ENCODE assay signal across 9 cellular contexts in genomic region chr3:149638401-149639092, GRCh38. TPM values are rescaled to one million over a fixed set of nuclear protein-coding genes. Genes with fewer than 3 reads are reported as not detected.
DNase-seq lines count a peak whose midpoint lies in the region; ATAC-seq, FAIRE-seq and TF ChIP-seq lines count a peak whose summit lies in the region.
"Had no signal": no experiment of that assay in that cellular context is flagged by ENCODE, and none has a peak within 500 bp of the region (broad histone marks: within the 10 kb centered on the region; RNA-seq: fewer than 3 reads in every experiment).

No MANE protein-coding gene starts in this region.

- no peak for FAIRE-seq in GM12878 (lab: Jason Lieb, UNC)

- no peak overlapping the region for H2AFZ ChIP-seq in GM12878 (ENCODE audit: control insufficient read depth, low read depth, low read length)

- H3K9me3 ChIP-seq in GM12878 (replicated peaks; ENCODE audit: control insufficient read depth, insufficient read depth, low read length), result no peaks in the 10 kb centered on the region
- H3K9me3 ChIP-seq in iPS-20b (ENCODE audit: insufficient read depth, low read depth, low read length), result no peaks in the 10 kb centered on the region
- no peaks in the 10 kb centered on the region for H3K9me3 ChIP-seq in skeletal muscle satellite cell (replicated peaks; ENCODE audit: low read length)
- no peaks in the 10 kb centered on the region for H3K9me3 ChIP-seq in Caco-2
- H3K9me3 ChIP-seq: upper lobe of left lung had no signal

- SMC1A ChIA-PET in GM12878 (lab: Charles Lee; ENCODE audit: uncharacterized antibody, unreplicated experiment), result interaction anchor here (0.7 to 1.1 kb wide), 3 partner anchors 18 to 837 kb away, joined by 3 to 5 read pairs (median 3); no protein-coding TSS in a partner anchor

- CTCF ChIA-PET in GM12878 (lab: Yijun Ruan, JAX) (interaction anchor here (0.5 to 2.4 kb wide), 6 partner anchors 9 to 78 kb away, joined by 3 to 7 read pairs (median 4); no protein-coding TSS in a partner anchor), Caco-2 (lab: Charles Lee) (interaction anchor here (0.5 kb wide), 1 partner anchor 67 kb away, joined by 4 read pairs; no protein-coding TSS in a partner anchor)

- 91% methylated on average over 12 of the region's 12 CpGs for WGBS in GM12878 (ENCODE audit: insufficient coverage, insufficient replicate concordance, low lambda C conversion rate, missing lambda C conversion rate)

- H4K20me1 ChIP-seq in GM12878 (ENCODE audit: control insufficient read depth, insufficient read depth), result no peaks in the 10 kb centered on the region

- H3K4me1 Mint-ChIP-seq in Caco-2 (ENCODE audit: low read depth, unreplicated experiment), result peaks cover 6% of the 10 kb centered on the region

- H3K4me1 ChIP-seq in GM12878 (ENCODE audit: control insufficient read depth, insufficient read depth, low read length) (no peaks in the 10 kb centered on the region; the same call in 1 of the 2 replicates), iPS-20b (ENCODE audit: insufficient read depth, low read length) (peaks cover 5% of the 10 kb centered on the region; the same call in 1 of the 2 replicates), skeletal muscle satellite cell (ENCODE audit: control insufficient read depth, insufficient read depth, low read length) (peaks cover 51% of the 10 kb centered on the region), Caco-2 (peaks cover 16% of the 10 kb centered on the region)

- H3K4me3 ChIP-seq in GM12878 (no peak overlapping the region), iPS-20b (ENCODE audit: low read length) (no peak overlapping the region), skeletal muscle satellite cell (ENCODE audit: low read length) (peak overlapping the region; percentile 60), Caco-2 (ENCODE audit: low read depth, low read length) (no peak overlapping the region)

- no peak overlapping the region for H3K27ac Mint-ChIP-seq in Caco-2 (ENCODE audit: unreplicated experiment)

- H3K36me3 ChIP-seq in GM12878 (ENCODE audit: control insufficient read depth in 2 of 2, insufficient read depth in 2 of 2, low read length in 1 of 2), result peaks cover 0 to 5% of the 10 kb centered on the region in 2 experiments; a peak in 2 of 4 replicates
- no peaks in the 10 kb centered on the region for H3K36me3 ChIP-seq in iPS-20b (ENCODE audit: insufficient read depth, low read depth, low read length)
- H3K36me3 ChIP-seq in skeletal muscle satellite cell (ENCODE audit: insufficient read depth, low read length), result peaks cover 27% of the 10 kb centered on the region
- no peaks in the 10 kb centered on the region for H3K36me3 ChIP-seq in Caco-2 (ENCODE audit: control insufficient read depth, insufficient read depth, low read length)
- H3K36me3 ChIP-seq: upper lobe of left lung had no signal

- TF ChIP-seq CTCF in GM12878 (IDR thresholded peaks at IDR 0.05 in 2 of 3, conservative IDR thresholded peaks at IDR 0.05 in 1 of 3; ENCODE audit: control insufficient read depth in 2 of 3, extremely low read depth in 1 of 3, insufficient read depth in 1 of 3, low read depth in 3 of 3, low read length in 3 of 3), result no peak
- TF ChIP-seq CTCF in Caco-2 (IDR thresholded peaks at IDR 0.05; ENCODE audit: insufficient read depth in 1 of 2, low read depth in 1 of 2, low read length in 1 of 2, severe bottlenecking in 1 of 2, unreplicated experiment in 1 of 2), result no peak

- H3K4me3 Mint-ChIP-seq in Caco-2 (ENCODE audit: unreplicated experiment), result no peak overlapping the region

- H3K27me3 ChIP-seq in GM12878 (replicated peaks in 1 of 2; ENCODE audit: control insufficient read depth in 2 of 2, insufficient read depth in 2 of 2, low read length in 1 of 2) (no peaks in the 10 kb centered on the region), iPS-20b (ENCODE audit: insufficient read depth, low read length) (no peaks in the 10 kb centered on the region), skeletal muscle satellite cell (ENCODE audit: control insufficient read depth, insufficient read depth, low read length) (no peaks in the 10 kb centered on the region), Caco-2 (replicated peaks; ENCODE audit: control insufficient read depth, insufficient read depth, low read length) (no peaks in the 10 kb centered on the region)
- H3K27me3 ChIP-seq: upper lobe of left lung had no signal

- BruUV-seq in GM12878 (replicated peaks; lab: Mats Ljungman, UMichigan) (TSS peak; percentile 24), Caco-2 (replicated peaks; lab: Mats Ljungman, UMichigan) (no TSS peak)

- H3K4me2 ChIP-seq in GM12878 (ENCODE audit: control insufficient read depth, insufficient read depth), result no peak overlapping the region
- peak overlapping the region; percentile 88 for H3K4me2 ChIP-seq in skeletal muscle satellite cell (ENCODE audit: low read length)

- H3K27ac ChIP-seq in GM12878 (ENCODE audit: control insufficient read depth, insufficient read depth), result no peak overlapping the region
- no peak overlapping the region for H3K27ac ChIP-seq in iPS-20b (ENCODE audit: low read length)

- ATAC-seq in GM12878 (no peak), GM19023 (IDR thresholded peaks at IDR 0.05; ENCODE audit: unreplicated experiment) (no peak)

- H3K36me3 Mint-ChIP-seq in Caco-2 (ENCODE audit: insufficient read depth, unreplicated experiment), result no peaks in the 10 kb centered on the region

- no peaks in the 10 kb centered on the region for H3K9me3 Mint-ChIP-seq in Caco-2 (ENCODE audit: unreplicated experiment)

- no peak for TF ChIP-seq POLR2A in GM12878 (IDR thresholded peaks at IDR 0.05; ENCODE audit: low read depth, low read length)

- no peak overlapping the region for H3K9ac ChIP-seq in GM12878 (ENCODE audit: control insufficient read depth, insufficient read depth, low read length)
- H3K9ac ChIP-seq in iPS-20b (ENCODE audit: low read depth, low read length), result 0 out of 2 replicates have a peak overlapping the region, but pooled peaks have one; percentile 17
- H3K9ac ChIP-seq in skeletal muscle satellite cell (ENCODE audit: low read depth, low read length), result peak overlapping the region; percentile 49

- RAD21 ChIA-PET in GM12878 (lab: Charles Lee; ENCODE audit: unreplicated experiment), result interaction anchor here (1.0 to 1.4 kb wide), 4 partner anchors 16 to 69 kb away, joined by 3 read pairs; no protein-coding TSS in a partner anchor

- POLR2A ChIA-PET in GM12878 (lab: Charles Lee) (interaction anchor here (0.9 kb wide), 1 partner anchor 27 kb away, joined by 3 read pairs; no protein-coding TSS in a partner anchor), Caco-2 (lab: Charles Lee) (no interaction called here)

- no peak for TF ChIP-seq RAD21 in GM12878 (IDR thresholded peaks at IDR 0.05; ENCODE audit: insufficient read depth, low read depth, low read length)

- TF ChIP-seq EP300 in GM12878 (IDR thresholded peaks at IDR 0.05; ENCODE audit: borderline replicate concordance in 1 of 2, control insufficient read depth in 1 of 2, low read depth in 2 of 2, low read length in 2 of 2), result no peak

- in situ Hi-C loops in GM12878 (cut with MboI), result no loop called here

- intact Hi-C loops in GM12878 (cut with micrococcal nuclease; ENCODE audit: unreplicated experiment) (no loop called here), Caco-2 (cut with micrococcal nuclease; ENCODE audit: unreplicated experiment) (no loop called here)

- H3K27me3 Mint-ChIP-seq in Caco-2 (ENCODE audit: insufficient read depth, unreplicated experiment), result no peaks in the 10 kb centered on the region

- H3K79me2 ChIP-seq in GM12878 (ENCODE audit: control insufficient read depth, insufficient read depth, low read length), result no peaks in the 10 kb centered on the region; the same call in 1 of the 2 replicates

- peak; percentile 89 for DNase-seq in H4 (ENCODE audit: low spot score)
- no peak for DNase-seq in GM12878 (ENCODE audit: low read depth, low spot score)
- no peak for DNase-seq in NCI-H524 treated with DMSO at 0.1 percent for 48 hours (lab: John Stamatoyannopoulos, UW)
- no peak for DNase-seq in COLO668 (lab: John Stamatoyannopoulos, UW; ENCODE audit: unreplicated experiment)
- no peak for DNase-seq in Caco-2
- DNase-seq: upper lobe of left lung had no signal

TF ChIP-seq in GM12878, 131 proteins besides CTCF, POLR2A, EP300 and RAD21 (continues in another document):
- no peak for TF ChIP-seq CHD2 (IDR thresholded peaks at IDR 0.05; ENCODE audit: borderline replicate concordance, low read depth, low read length)
- no peak for TF ChIP-seq ATF7 (IDR thresholded peaks at IDR 0.05; ENCODE audit: low read depth)
- no peak for TF ChIP-seq PBX3 (IDR thresholded peaks at IDR 0.05; ENCODE audit: insufficient replicate concordance, low read depth, low read length)
- no peak for TF ChIP-seq GATAD2B (conservative IDR thresholded peaks at IDR 0.05; ENCODE audit: low read depth)
- TF ChIP-seq LARP7 (IDR thresholded peaks at IDR 0.05), result no peak
- no peak for TF ChIP-seq MTA3 (IDR thresholded peaks at IDR 0.05; ENCODE audit: borderline replicate concordance, low read length)
- TF ChIP-seq JUNB (IDR thresholded peaks at IDR 0.05), result no peak

RNA-seq across cellular contexts. Expression of gene WWTR1, which starts 19.3 kb away (rescaled TPM):
- 37.2 and 47.4 TPM in 2 replicates for total RNA-seq in H4 (2014; rRNA removed; shearing (Covaris generic))
- total RNA-seq in GM12878 (2013; cell fraction: nucleolus; rRNA removed), result 25.3 and 27.0 TPM in 2 replicates
- 2.9 and 4.0 TPM in 2 replicates for total RNA-seq in GM12878 (2014; rRNA removed)
- 2.5 and 3.0 TPM in 2 replicates for total RNA-seq in GM12878 (2014; rRNA removed; fragmentation: Illumina TruSeq; extraction: Trizol)
- 5.1 and 6.8 TPM in 2 replicates for total RNA-seq in GM12878 (2021)
- 2.6 TPM for polyA plus RNA-seq in GM12878 (2011; ENCODE audit: low read depth)
- polyA plus RNA-seq in GM12878 (2011; rRNA removed), result 12.6 and 18.5 TPM in 2 replicates
- polyA plus RNA-seq in GM12878 (2011; cell fraction: cytosol; rRNA removed), result 12.8 and 16.6 TPM in 2 replicates
- 16.1 and 19.8 TPM in 2 replicates for polyA plus RNA-seq in GM12878 (2011; cell fraction: nucleus; rRNA removed)
- polyA plus RNA-seq in GM12878 (2012), result 4.3 and 5.2 TPM in 2 replicates
- 10.0 and 10.2 TPM in 2 replicates for polyA plus RNA-seq in GM12878 (2014; fragmentation: Illumina TruSeq; extraction: Trizol)
- polyA plus RNA-seq in GM12878 (2014; fragmentation: Nextera tagmentation; extraction: Ambion mirVana), result 1 to 10 TPM; 3.8 to 4.0 TPM
- 4.7 and 5.0 TPM in 2 replicates for polyA plus RNA-seq in GM12878 (2014; rRNA removed)
- 1 to 10 TPM; 7.6 to 8.4 TPM for polyA plus RNA-seq in GM12878 (2016; fragmentation: Nextera tagmentation; extraction: Ambion mirVana)
- polyA minus RNA-seq in GM12878 (2011; rRNA and poly(A)+ RNA removed), result 23.5 and 26.9 TPM in 2 replicates
- 7.8 and 9.9 TPM in 2 replicates for polyA minus RNA-seq in GM12878 (2011; cell fraction: cytosol; rRNA and poly(A)+ RNA removed)
- polyA minus RNA-seq in GM12878 (2011; cell fraction: nucleus; rRNA and poly(A)+ RNA removed), result 33.4 and 61.2 TPM in 2 replicates
- 64.1 and 99.2 TPM in 2 replicates for total RNA-seq in skeletal muscle satellite cell (2012; rRNA removed)
- total RNA-seq in Caco-2 (2022), result 16.2 and 19.1 TPM in 2 replicates
